Comparison of ENCODE assay signal across 8 cellular contexts in the genomic region with DNA sequence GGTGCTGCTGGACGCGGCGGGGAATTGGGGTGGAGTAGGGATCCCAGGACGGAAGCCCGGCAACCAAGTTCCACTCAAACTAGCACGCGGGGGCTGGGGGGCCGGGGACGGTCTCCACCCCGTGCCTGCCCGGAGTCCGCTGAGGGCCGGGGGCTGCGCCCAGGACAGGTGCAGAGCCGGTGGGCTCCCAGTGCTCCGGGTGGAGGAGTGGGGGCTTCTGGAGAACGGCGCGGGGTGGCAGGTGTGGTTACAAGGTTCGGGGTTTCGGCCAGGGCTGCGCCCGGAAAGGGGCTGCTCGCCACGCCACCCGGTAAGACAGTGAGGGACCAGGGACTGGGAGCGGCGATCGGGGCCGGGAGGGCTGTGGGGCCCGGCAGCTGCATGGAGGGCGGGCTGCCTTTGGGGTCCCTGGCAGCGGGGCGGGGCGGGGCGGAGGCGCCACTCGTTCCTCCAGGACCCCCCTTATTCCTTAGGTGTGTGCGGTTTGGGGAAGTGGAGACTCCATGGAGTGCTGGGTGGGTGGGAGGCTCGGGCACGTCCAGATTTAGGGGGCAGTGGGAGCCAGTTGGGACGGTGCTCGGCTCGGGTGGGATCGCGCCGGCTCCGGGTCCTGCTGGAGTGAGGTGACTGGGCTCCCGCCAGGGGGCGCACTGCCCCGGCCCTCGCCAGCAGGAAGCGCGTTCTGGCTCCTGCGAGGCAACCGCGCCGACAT. TPM values are rescaled to one million over a fixed set of nuclear protein-coding genes. Genes with fewer than 3 reads are reported as not detected.
DNase-seq lines count a peak whose midpoint lies in the region; ATAC-seq, FAIRE-seq and TF ChIP-seq lines count a peak whose summit lies in the region.

No MANE protein-coding gene starts in this region.

- no peak overlapping the region for H3K27ac Mint-ChIP-seq in activated T-helper 1 cell treated with anti-CD3 and anti-CD28 coated beads, Interleukin-12 subunit alpha, Interleukin-12 subunit beta, Interleukin-2, Interleukin-4 antibody, amounts not matched to agents 30 ng/mL and 10 ng/mL and 1 ng/mL, durations not matched to agents 14 hours and 24 hours and 36 hours
- no peak overlapping the region for H3K27ac Mint-ChIP-seq in natural killer cell treated with Interleukin-12 subunit alpha and Interleukin-12 subunit beta and Interleukin-15 and Interleukin-18, amount 100 ng/mL, for 72 hours
- H3K27ac Mint-ChIP-seq in stimulated activated memory B cell treated with anti-CD40 and anti-IgM and Interleukin-4, amounts not matched to agents 10 μg/mL and 1 μg/mL and 100 μg/mL, for 72 hours: peak overlapping the region; percentile 66

- peak; percentile 70 to 87 for TF ChIP-seq RAD21 in A549 (conservative IDR thresholded peaks at IDR 0.05 in 1 of 2, IDR thresholded peaks at IDR 0.05 in 1 of 2)

- 0% methylated on average over 2 of the region's 58 CpGs for WGBS in A549 (ENCODE audit: missing lambda C conversion rate)

- peaks cover 7% of the 10 kb centered on the region; the same call in 1 of the 3 replicates for H3K4me1 ChIP-seq in A549

- peak overlapping the region; percentile 83 for H3K4me3 Mint-ChIP-seq in activated T-helper 1 cell treated with anti-CD3 and anti-CD28 coated beads, Interleukin-12 subunit alpha, Interleukin-12 subunit beta, Interleukin-2, Interleukin-4 antibody, amounts not matched to agents 30 ng/mL and 10 ng/mL and 1 ng/mL, durations not matched to agents 14 hours and 24 hours and 36 hours
- peak overlapping the region; percentile 55 for H3K4me3 Mint-ChIP-seq in natural killer cell treated with Interleukin-12 subunit alpha and Interleukin-12 subunit beta and Interleukin-15 and Interleukin-18, amount 100 ng/mL, for 72 hours
- H3K4me3 Mint-ChIP-seq in stimulated activated memory B cell treated with anti-CD40 and anti-IgM and Interleukin-4, amounts not matched to agents 10 μg/mL and 1 μg/mL and 100 μg/mL, for 72 hours: peak overlapping the region; percentile 75

- H3K4me3 ChIP-seq in A549: peak overlapping the region; percentile 56
- H3K4me3 ChIP-seq in fibroblast of mammary gland (ENCODE audit: control insufficient read depth, low read depth, low read length): no peak overlapping the region

- peaks cover 36% of the 10 kb centered on the region for H3K4me1 Mint-ChIP-seq in activated T-helper 1 cell treated with anti-CD3 and anti-CD28 coated beads, Interleukin-12 subunit alpha, Interleukin-12 subunit beta, Interleukin-2, Interleukin-4 antibody, amounts not matched to agents 30 ng/mL and 10 ng/mL and 1 ng/mL, durations not matched to agents 14 hours and 24 hours and 36 hours (ENCODE audit: low read depth)
- peaks cover 9 to 15% of the 10 kb centered on the region in 2 donors for H3K4me1 Mint-ChIP-seq in natural killer cell treated with Interleukin-12 subunit alpha and Interleukin-12 subunit beta and Interleukin-15 and Interleukin-18, amount 100 ng/mL, for 72 hours (ENCODE audit: low read depth in 2 of 2)
- H3K4me1 Mint-ChIP-seq in stimulated activated memory B cell treated with anti-CD40 and anti-IgM and Interleukin-4, amounts not matched to agents 10 μg/mL and 1 μg/mL and 100 μg/mL, for 72 hours: peaks cover 22% of the 10 kb centered on the region

- intact Hi-C loops in activated T-helper 1 cell treated with anti-CD3 and anti-CD28 coated beads, Interleukin-12 subunit alpha, Interleukin-12 subunit beta, Interleukin-2, Interleukin-4 antibody, amounts not matched to agents 30 ng/mL and 10 ng/mL and 1 ng/mL, durations not matched to agents 14 hours and 24 hours and 36 hours (cut with micrococcal nuclease): loop anchor here (1.0 to 5.0 kb wide), 6 partner anchors 48 to 375 kb away; partner anchors contain the start of gene CD82

- TF ChIP-seq CTCF in A549 (IDR thresholded peaks at IDR 0.05) (peak; percentile 94), GM13977 (IDR thresholded peaks at IDR 0.05; ENCODE audit: extremely low read depth, insufficient read depth, missing control alignments) (peak; percentile 97), fibroblast of mammary gland (conservative IDR thresholded peaks at IDR 0.05; ENCODE audit: control insufficient read depth, insufficient read depth, low read depth, low read length) (peak; percentile 67)

- FAIRE-seq in A549 (lab: Jason Lieb, UNC): no peak

- no peaks in the 10 kb centered on the region for H3K36me3 Mint-ChIP-seq in activated T-helper 1 cell treated with anti-CD3 and anti-CD28 coated beads, Interleukin-12 subunit alpha, Interleukin-12 subunit beta, Interleukin-2, Interleukin-4 antibody, amounts not matched to agents 30 ng/mL and 10 ng/mL and 1 ng/mL, durations not matched to agents 14 hours and 24 hours and 36 hours (ENCODE audit: low read depth)
- no peaks in the 10 kb centered on the region for H3K36me3 Mint-ChIP-seq in natural killer cell treated with Interleukin-12 subunit alpha and Interleukin-12 subunit beta and Interleukin-15 and Interleukin-18, amount 100 ng/mL, for 72 hours
- no peaks in the 10 kb centered on the region for H3K36me3 Mint-ChIP-seq in stimulated activated memory B cell treated with anti-CD40 and anti-IgM and Interleukin-4, amounts not matched to agents 10 μg/mL and 1 μg/mL and 100 μg/mL, for 72 hours

- in situ Hi-C loops in GM13977 (cut with MboI; ENCODE audit: low pct_unique_long_range_greater_than_20kb, low sequenced_read_pairs, unreplicated experiment): loop anchor here (25.0 kb wide), 1 partner anchor 160 kb away; no protein-coding TSS in a partner anchor

- ATAC-seq in A549 (peak; percentile 93 to 98), HG03571 (IDR thresholded peaks at IDR 0.05; ENCODE audit: unreplicated experiment) (peak; percentile 69)
- ATAC-seq in natural killer cell treated with Interleukin-12 subunit alpha and Interleukin-12 subunit beta and Interleukin-15 and Interleukin-18, amount 100 ng/mL, for 72 hours: peak; percentile 84 to 85
- ATAC-seq in stimulated activated memory B cell treated with anti-CD40 and anti-IgM and Interleukin-4, amounts not matched to agents 10 μg/mL and 1 μg/mL and 100 μg/mL, for 72 hours: peak; percentile 79

- H3K9me3 Mint-ChIP-seq in activated T-helper 1 cell treated with anti-CD3 and anti-CD28 coated beads, Interleukin-12 subunit alpha, Interleukin-12 subunit beta, Interleukin-2, Interleukin-4 antibody, amounts not matched to agents 30 ng/mL and 10 ng/mL and 1 ng/mL, durations not matched to agents 14 hours and 24 hours and 36 hours: no peaks in the 10 kb centered on the region
- H3K9me3 Mint-ChIP-seq in natural killer cell treated with Interleukin-12 subunit alpha and Interleukin-12 subunit beta and Interleukin-15 and Interleukin-18, amount 100 ng/mL, for 72 hours: no peaks in the 10 kb centered on the region
- H3K9me3 Mint-ChIP-seq in stimulated activated memory B cell treated with anti-CD40 and anti-IgM and Interleukin-4, amounts not matched to agents 10 μg/mL and 1 μg/mL and 100 μg/mL, for 72 hours: no peaks in the 10 kb centered on the region

- H3K9me3 ChIP-seq in A549: no peaks in the 10 kb centered on the region

- CTCF ChIA-PET in A549 (lab: Yijun Ruan, JAX): interaction anchor here (0.6 to 1.0 kb wide), 3 partner anchors 23 to 184 kb away, joined by 3 to 4 read pairs (median 3); no protein-coding TSS in a partner anchor

- DNase-seq in A549 (ENCODE audit: low read depth in 1 of 2, low spot score in 1 of 2) (peak; percentile 80 to 93), GM13977 (ENCODE audit: low spot score) (peak; percentile 94), OCI-M1 (lab: John Stamatoyannopoulos, UW) (peak; percentile 86), fibroblast of mammary gland (ENCODE audit: low read depth) (peak; percentile 52)
- DNase-seq in activated T-helper 1 cell treated with anti-CD3 and anti-CD28 coated beads, Interleukin-12 subunit alpha, Interleukin-12 subunit beta, Interleukin-2, Interleukin-4 antibody, amounts not matched to agents 30 ng/mL and 10 ng/mL and 1 ng/mL, durations not matched to agents 14 hours and 24 hours and 36 hours (ENCODE audit: low spot score): peak; percentile 72
- DNase-seq in natural killer cell treated with Interleukin-12 subunit alpha and Interleukin-12 subunit beta and Interleukin-15 and Interleukin-18, amount 100 ng/mL, for 72 hours (ENCODE audit: low spot score): peak; percentile 79

- no peak for TF ChIP-seq EP300 in A549 (IDR thresholded peaks at IDR 0.05)

- POLR2A ChIA-PET in A549 (lab: Yijun Ruan, JAX): no interaction called here

- H3K27ac ChIP-seq in A549: peak overlapping the region; percentile 59 to 86

- peaks cover 17% of the 10 kb centered on the region for H3K27me3 Mint-ChIP-seq in activated T-helper 1 cell treated with anti-CD3 and anti-CD28 coated beads, Interleukin-12 subunit alpha, Interleukin-12 subunit beta, Interleukin-2, Interleukin-4 antibody, amounts not matched to agents 30 ng/mL and 10 ng/mL and 1 ng/mL, durations not matched to agents 14 hours and 24 hours and 36 hours (ENCODE audit: insufficient read depth)
- H3K27me3 Mint-ChIP-seq in natural killer cell treated with Interleukin-12 subunit alpha and Interleukin-12 subunit beta and Interleukin-15 and Interleukin-18, amount 100 ng/mL, for 72 hours: peaks cover 30 to 39% of the 10 kb centered on the region in 2 donors
- peaks cover 25% of the 10 kb centered on the region for H3K27me3 Mint-ChIP-seq in stimulated activated memory B cell treated with anti-CD40 and anti-IgM and Interleukin-4, amounts not matched to agents 10 μg/mL and 1 μg/mL and 100 μg/mL, for 72 hours

- no peak for TF ChIP-seq POLR2A in A549 (IDR thresholded peaks at IDR 0.05; ENCODE audit: low read length)

- peak overlapping the region; percentile 91 for H3K4me2 ChIP-seq in A549

TF ChIP-seq in A549, 52 proteins besides CTCF, POLR2A, EP300 and RAD21 (continues in another document):
- TF ChIP-seq KDM1A (IDR thresholded peaks at IDR 0.05; ENCODE audit: low read depth): no peak
- TF ChIP-seq HOXB13 (CRISPR knock-in tag; IDR thresholded peaks at IDR 0.05; ENCODE audit: low read depth): no peak
- peak; percentile 95 for TF ChIP-seq SMC3 (IDR thresholded peaks at IDR 0.05)
- TF ChIP-seq PHF8 (IDR thresholded peaks at IDR 0.05; ENCODE audit: borderline replicate concordance, low read depth): no peak
- no peak for TF ChIP-seq CBX2 (IDR thresholded peaks at IDR 0.05; ENCODE audit: borderline replicate concordance, low read depth)
- no peak for TF ChIP-seq CEBPB (IDR thresholded peaks at IDR 0.05)
- TF ChIP-seq MYC (IDR thresholded peaks at IDR 0.05; ENCODE audit: borderline replicate concordance, low read length): no peak
- TF ChIP-seq MAFK (IDR thresholded peaks at IDR 0.05; ENCODE audit: partially characterized antibody): no peak

RNA-seq across cellular contexts. Expression of gene TSPAN18, which starts 0.8 kb away (rescaled TPM):
- polyA plus RNA-seq in A549 (2011; rRNA removed): 0.81 and 0.98 TPM in 2 replicates
- 1.4 and 2.0 TPM in 2 replicates for polyA plus RNA-seq in A549 (2012; cell fraction: cytosol; rRNA removed)
- polyA plus RNA-seq in A549 (2012; cell fraction: nucleus; rRNA removed): 1.8 and 2.6 TPM in 2 replicates
- polyA plus RNA-seq in A549 (2017; fragmentation: RNase III; extraction: RNeasy Plus Mini Kit Qiagen cat#74134 plus additional on column Dnase treatment): 4.5 to 5.8 TPM (median 4.8 TPM) in 3 replicates
- polyA minus RNA-seq in A549 (2011; rRNA and poly(A)+ RNA removed): 1.2 and 2.2 TPM in 2 replicates
- 1.7 and 2.0 TPM in 2 replicates for total RNA-seq in activated T-helper 1 cell treated with anti-CD3 and anti-CD28 coated beads, Interleukin-12 subunit alpha, Interleukin-12 subunit beta, Interleukin-2, Interleukin-4 antibody, amounts not matched to agents 30 ng/mL and 10 ng/mL and 1 ng/mL, durations not matched to agents 14 hours and 24 hours and 36 hours
- total RNA-seq in natural killer cell treated with Interleukin-12 subunit alpha and Interleukin-12 subunit beta and Interleukin-15 and Interleukin-18, amount 100 ng/mL, for 72 hours: under 1 TPM; 0.26 to 0.64 TPM
